17 cellular contexts compared by ENCODE assay signal in the genomic region with DNA sequence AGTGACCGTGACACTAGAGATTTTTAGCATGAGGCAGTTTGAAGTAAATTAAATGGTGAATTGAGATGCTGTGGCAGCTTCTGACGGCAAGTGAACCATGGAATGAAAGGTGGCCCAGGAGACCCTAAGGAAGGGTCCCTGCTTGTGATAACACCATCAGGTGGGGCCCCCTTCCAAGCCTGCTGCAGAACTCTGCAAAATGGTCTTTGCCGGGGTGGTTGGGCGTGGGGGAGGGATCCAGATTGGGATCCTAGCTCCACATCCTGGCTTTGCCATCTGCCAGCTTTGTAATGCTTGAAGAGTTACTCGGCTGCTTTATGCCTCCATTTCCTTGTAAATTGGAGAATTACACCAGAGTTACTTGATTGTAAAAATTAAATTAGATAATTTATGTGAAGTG.
"Had no signal": no experiment of that assay in that cellular context is flagged by ENCODE, and none has a peak within 500 bp of the region (broad histone marks: within the 10 kb centered on the region; RNA-seq: fewer than 3 reads in every experiment).

No MANE protein-coding gene starts in this region.

- DNase-seq: KBM-7, MV-4-11, NCI-H1048, NCI-H1105, NCI-H1417 treated with DMSO at 0.1 percent for 48 hours, NCI-H146, NCI-H187 treated with DMSO at 0.1 percent for 48 hours, NCI-H2029 treated with DMSO at 0.1 percent for 48 hours, NCI-H226, NCI-H510A, NCI-H524 treated with DMSO at 0.1 percent for 48 hours, RPMI8226, SHP77, SK-N-SH, SW 1271, T-cell had no signal

- H3K27ac Mint-ChIP-seq: T-cell; T-helper 1 cell treated with Interleukin-12 subunit alpha and Interleukin-12 subunit beta and Interleukin-4 antibody, amounts not matched to agents 30 μg/mL and 1 μg/mL, for 36 hours had no signal

- H3K4me3 Mint-ChIP-seq: T-cell; T-helper 1 cell treated with Interleukin-12 subunit alpha and Interleukin-12 subunit beta and Interleukin-4 antibody, amounts not matched to agents 30 μg/mL and 1 μg/mL, for 36 hours had no signal

- ATAC-seq: T-cell had no signal
